Comparison of ENCODE assay signal across 28 cellular contexts in the genomic region with DNA sequence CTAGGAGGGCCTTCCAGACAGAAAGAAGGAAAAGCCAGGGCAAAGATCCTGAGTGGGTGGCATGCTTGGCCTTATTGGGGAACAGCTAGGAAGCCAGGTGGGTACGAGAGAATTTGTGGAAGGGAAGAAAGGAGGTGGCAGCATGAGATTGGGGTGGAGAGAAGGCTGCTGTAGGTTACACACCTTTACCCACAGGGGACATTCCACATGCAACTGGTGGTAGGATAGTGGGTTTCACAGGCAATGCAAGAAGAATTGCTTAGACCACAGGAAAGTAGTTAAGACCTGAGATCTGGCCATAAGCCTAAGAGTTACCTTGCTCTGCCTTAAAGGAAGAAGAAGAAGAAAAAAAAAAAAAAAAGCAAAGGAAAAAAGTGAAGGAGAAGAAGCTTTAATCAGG. TPM values are rescaled to one million over a fixed set of nuclear protein-coding genes. Genes with fewer than 3 reads are reported as not detected.
DNase-seq lines count a peak whose midpoint lies in the region; ATAC-seq and TF ChIP-seq lines count a peak whose summit lies in the region.
"Had no signal": no experiment of that assay in that cellular context is flagged by ENCODE, and none has a peak within 500 bp of the region (broad histone marks: within the 10 kb centered on the region; RNA-seq: fewer than 3 reads in every experiment).

No MANE protein-coding gene starts in this region.

- H3K9me3 Mint-ChIP-seq in T-helper 1 cell treated with Interleukin-12 subunit alpha and Interleukin-12 subunit beta and Interleukin-4 antibody, amounts not matched to agents 30 μg/mL and 1 μg/mL, for 36 hours = no peaks in the 10 kb centered on the region
- H3K9me3 Mint-ChIP-seq in H9 (no peaks in the 10 kb centered on the region), immature natural killer cell (no peaks in the 10 kb centered on the region)
- H3K9me3 Mint-ChIP-seq: neural progenitor cell had no signal

- H3K4me2 ChIP-seq in H9 (ENCODE audit: insufficient read depth, insufficient read length, low read length) = no peak overlapping the region
- no peak overlapping the region for H3K4me2 ChIP-seq in trophoblast cell (ENCODE audit: low read length)
- H3K4me2 ChIP-seq: neural progenitor cell had no signal

- H2AK5ac ChIP-seq in H9 (ENCODE audit: insufficient read length, low read length) (no peak overlapping the region), trophoblast cell (ENCODE audit: low read length) (no peak overlapping the region)

- H3K9me3 ChIP-seq in H9 (ENCODE audit: control insufficient read depth, low read depth, low read length) (no peaks in the 10 kb centered on the region), trophoblast cell (ENCODE audit: insufficient read depth, low read depth, low read length) (no peaks in the 10 kb centered on the region)
- H3K9me3 ChIP-seq: left lung, Peyer's patch, suprapubic skin had no signal

- H4K91ac ChIP-seq in H9 (ENCODE audit: insufficient read length, low read depth, low read length) (no peak overlapping the region), trophoblast cell (ENCODE audit: low read depth, low read length) (no peak overlapping the region)

- H3T11ph ChIP-seq in H9 (ENCODE audit: low read length) = no peak overlapping the region

- H3K27ac ChIP-seq in H9 (ENCODE audit: insufficient read length, low read depth, low read length) (no peak overlapping the region), trophoblast cell (ENCODE audit: low read depth, low read length) (no peak overlapping the region)
- H3K27ac ChIP-seq: 22Rv1, left lung, neural progenitor cell, Peyer's patch, suprapubic skin had no signal

- peaks cover 0 to 3% of the 10 kb centered on the region in 2 experiments for H3K36me3 ChIP-seq in trophoblast cell (ENCODE audit: control insufficient read depth in 1 of 2, insufficient read depth in 2 of 2, low read length in 2 of 2)
- H3K36me3 ChIP-seq: left lung, neural progenitor cell, Peyer's patch, suprapubic skin had no signal

- H3K23ac ChIP-seq in H9 (ENCODE audit: insufficient read length, low read depth, low read length) (no peak overlapping the region), trophoblast cell (ENCODE audit: low read length) (peak overlapping the region; percentile 13)

- H3K23me2 ChIP-seq in H9 (ENCODE audit: insufficient read length, low read depth, low read length, poor library complexity, severe bottlenecking) = no peaks in the 10 kb centered on the region

- no peak overlapping the region for H4K8ac ChIP-seq in H9 (replicated peaks; ENCODE audit: insufficient read length, low read depth, low read length)
- no peak overlapping the region for H4K8ac ChIP-seq in trophoblast cell (ENCODE audit: low read depth, low read length)

- H3K27me3 ChIP-seq in H9 (ENCODE audit: insufficient read depth, low read length) = no peaks in the 10 kb centered on the region
- no peaks in the 10 kb centered on the region for H3K27me3 ChIP-seq in trophoblast cell (ENCODE audit: insufficient read depth, low read length)
- H3K27me3 ChIP-seq: dorsolateral prefrontal cortex, left lung, neural progenitor cell, Peyer's patch, suprapubic skin had no signal

- H3K4me1 ChIP-seq in H9 (ENCODE audit: insufficient read depth, low read length) (peaks cover 8% of the 10 kb centered on the region; the same call in 1 of the 2 replicates), trophoblast cell (ENCODE audit: control insufficient read depth in 1 of 2, insufficient read depth in 2 of 2, low read length in 2 of 2) (peaks cover 5 to 7% of the 10 kb centered on the region in 2 experiments)

- peaks cover 15% of the 10 kb centered on the region for H3K36me3 Mint-ChIP-seq in T-helper 1 cell treated with Interleukin-12 subunit alpha and Interleukin-12 subunit beta and Interleukin-4 antibody, amounts not matched to agents 30 μg/mL and 1 μg/mL, for 36 hours (ENCODE audit: low read depth)
- H3K36me3 Mint-ChIP-seq in H9 (ENCODE audit: insufficient read depth in 1 of 3, low read depth in 3 of 3) (peaks cover 0 to 9% (median 0%) of the 10 kb centered on the region in 3 experiments; a peak in 4 of 7 replicates), immature natural killer cell (no peaks in the 10 kb centered on the region)

- H3K79me1 ChIP-seq in H9 (ENCODE audit: insufficient read depth, low read depth, low read length, poor library complexity, severe bottlenecking) (peaks cover 35% of the 10 kb centered on the region), trophoblast cell (ENCODE audit: low read length) (no peaks in the 10 kb centered on the region)

- H3K79me2 ChIP-seq in H9 (ENCODE audit: insufficient read depth, low read length) (peaks cover 38% of the 10 kb centered on the region; the same call in 1 of the 2 replicates), trophoblast cell (ENCODE audit: control insufficient read depth, insufficient read depth, low read length, poor library complexity) (peaks cover 5% of the 10 kb centered on the region)

- H3K27ac Mint-ChIP-seq in T-helper 1 cell treated with Interleukin-12 subunit alpha and Interleukin-12 subunit beta and Interleukin-4 antibody, amounts not matched to agents 30 μg/mL and 1 μg/mL, for 36 hours = no peak overlapping the region
- H3K27ac Mint-ChIP-seq in H9 = peak overlapping the region in 2 of 3 experiments; percentile 19 to 37; a peak in 2 of 7 replicates
- H3K27ac Mint-ChIP-seq in immature natural killer cell = peak overlapping the region; percentile 8 to 84 (median 68)
- H3K27ac Mint-ChIP-seq: neural progenitor cell had no signal

- no CpG with 5 or more reads among the region's 1 CpG for WGBS in H9 (ENCODE audit: extremely low coverage, insufficient read length, low lambda C conversion rate)
- no CpG with 5 or more reads among the region's 1 CpG for WGBS in trophoblast cell (ENCODE audit: extremely low coverage, insufficient coverage, insufficient read length)

- no peak overlapping the region for H3K14ac ChIP-seq in H9 (ENCODE audit: insufficient read depth, low read length)
- no peak overlapping the region for H3K14ac ChIP-seq in trophoblast cell (ENCODE audit: low read length)

- H2AFZ ChIP-seq in H9 (ENCODE audit: low read length) = no peak overlapping the region
- no peak overlapping the region for H2AFZ ChIP-seq in trophoblast cell (ENCODE audit: insufficient read depth, low read length, poor library complexity)
- H2AFZ ChIP-seq: neural progenitor cell had no signal

- DNase-seq in T-helper 1 cell (no peak), H9 (no peak), immature natural killer cell (peak in 1 of 3 donors; percentile 26), trophoblast cell (no peak), G401 (ENCODE audit: low spot score) (no peak)
- DNase-seq: activated CD4-positive, alpha-beta T cell treated with anti-CD3 and anti-CD28 coated beads, Interleukin-2, amount 50 U/mL, for 4 hours; activated CD4-positive, CD25-positive, alpha-beta regulatory T cell; activated CD8-positive, alpha-beta memory T cell treated with anti-CD3 and anti-CD28 coated beads, Interleukin-2, amount 50 U/mL, for 4 hours; activated effector memory CD4-positive, alpha-beta T cell treated with anti-CD3 and anti-CD28 coated beads, Interleukin-2, amount 50 U/mL, for 16 hours; cerebellar nuclear complex; DMS53; dorsolateral prefrontal cortex; hypothalamus; left lung; midbrain; NCI-H1105 treated with DMSO at 0.1 percent for 48 hours; NCI-H1930; NCI-H69; Peyer's patch; right cardiac atrium; stimulated activated CD4-positive, alpha-beta T cell treated with anti-CD3 and anti-CD28 coated beads, Interleukin-2, amount 100 ng/mL, for 48 hours; SW 1271 had no signal

- no peak overlapping the region for H2BK20ac ChIP-seq in H9 (ENCODE audit: low read depth, low read length, poor library complexity, severe bottlenecking)

- H3K4me3 Mint-ChIP-seq in T-helper 1 cell treated with Interleukin-12 subunit alpha and Interleukin-12 subunit beta and Interleukin-4 antibody, amounts not matched to agents 30 μg/mL and 1 μg/mL, for 36 hours = peak overlapping the region; percentile 26
- H3K4me3 Mint-ChIP-seq in H9 (no peak overlapping the region; a peak in 1 of 5 replicates), immature natural killer cell (peak overlapping the region; percentile 20 to 59 (median 27))
- H3K4me3 Mint-ChIP-seq: neural progenitor cell had no signal

- no peak for TF ChIP-seq CTCF in H9 (conservative IDR thresholded peaks at IDR 0.05)

- H3K4me1 Mint-ChIP-seq in T-helper 1 cell treated with Interleukin-12 subunit alpha and Interleukin-12 subunit beta and Interleukin-4 antibody, amounts not matched to agents 30 μg/mL and 1 μg/mL, for 36 hours (ENCODE audit: low read depth) = peaks cover 73% of the 10 kb centered on the region
- H3K4me1 Mint-ChIP-seq in H9 (peaks cover 36 to 43% of the 10 kb centered on the region in 2 experiments), immature natural killer cell (peaks cover 93 to 98% of the 10 kb centered on the region in 2 donors)

- H2BK120ac ChIP-seq in H9 (ENCODE audit: low read depth, low read length, poor library complexity, severe bottlenecking) (no peak overlapping the region), trophoblast cell (ENCODE audit: insufficient read depth, low read length, poor library complexity) (no peak overlapping the region)

- no peak overlapping the region for H4K5ac ChIP-seq in H9 (ENCODE audit: insufficient read length, low read depth, low read length)

- H2BK12ac ChIP-seq in H9 (ENCODE audit: insufficient read length, low read depth, low read length) (no peak overlapping the region), trophoblast cell (ENCODE audit: low read length) (no peak overlapping the region)

- in situ Hi-C loops in G401 (cut with HindIII; ENCODE audit: low sequenced_read_pairs) = no loop called here

- H3K4me3 ChIP-seq in trophoblast cell (ENCODE audit: low read depth, low read length) = no peak overlapping the region
- H3K4me3 ChIP-seq: dorsolateral prefrontal cortex, left lung, neural progenitor cell, Peyer's patch, suprapubic skin had no signal

- no peak overlapping the region for H2BK5ac ChIP-seq in H9 (ENCODE audit: insufficient read length, low read length)
- no peak overlapping the region for H2BK5ac ChIP-seq in trophoblast cell (ENCODE audit: low read depth, low read length, poor library complexity)

- H3K4ac ChIP-seq in H9 (ENCODE audit: low read depth, low read length) (no peak overlapping the region), trophoblast cell (ENCODE audit: low read depth, low read length) (peak overlapping the region; percentile 15)

- H3K18ac ChIP-seq in H9 (ENCODE audit: insufficient read length, low read depth, low read length) = no peak overlapping the region
- no peak overlapping the region for H3K18ac ChIP-seq in trophoblast cell (ENCODE audit: low read length)

- no peaks in the 10 kb centered on the region for H3K27me3 Mint-ChIP-seq in T-helper 1 cell treated with Interleukin-12 subunit alpha and Interleukin-12 subunit beta and Interleukin-4 antibody, amounts not matched to agents 30 μg/mL and 1 μg/mL, for 36 hours (ENCODE audit: low read depth)
- H3K27me3 Mint-ChIP-seq in H9 (ENCODE audit: low read depth) (no peaks in the 10 kb centered on the region; the same call in 1 of the 2 replicates), immature natural killer cell (ENCODE audit: low read depth in 3 of 3) (no peaks in the 10 kb centered on the region)

- no peak overlapping the region for H3K56ac ChIP-seq in H9 (ENCODE audit: insufficient read length, low read depth, low read length)

- no peak overlapping the region for H4K12ac ChIP-seq in trophoblast cell (ENCODE audit: low read depth, low read length)

- ATAC-seq in HG02870 (IDR thresholded peaks at IDR 0.05; ENCODE audit: unreplicated experiment) (no peak), GM21526 (IDR thresholded peaks at IDR 0.05; ENCODE audit: low FRiP score, unreplicated experiment) (no peak)
- ATAC-seq: left lung had no signal

- H3K9ac ChIP-seq in H9 (ENCODE audit: extremely low read depth, insufficient read length, low read length) = no peak overlapping the region
- no peak overlapping the region for H3K9ac ChIP-seq in trophoblast cell (ENCODE audit: low read length)
- H3K9ac ChIP-seq: neural progenitor cell had no signal

- no peaks in the 10 kb centered on the region for H4K20me1 ChIP-seq in H9 (ENCODE audit: control insufficient read depth, insufficient read depth, insufficient read length)

- no peak overlapping the region for H2BK15ac ChIP-seq in H9 (ENCODE audit: low read depth, low read length)

RNA-seq across cellular contexts. Expression of gene ANP32A, which starts 19.8 kb away (rescaled TPM):
- 318 and 322 TPM in 2 replicates for total RNA-seq in H9 (2021)
- polyA plus RNA-seq in immature natural killer cell = 100 to 1,000 TPM in 1 of 3 donors, 10 to 100 TPM in 2; 76.3 to 147 (median 85.2) TPM
- polyA plus RNA-seq in trophoblast cell (2013) = 247 and 258 TPM in 2 replicates
- total RNA-seq in G401 (2014; rRNA removed; shearing (Covaris generic)) = 35.3 and 124 TPM in 2 replicates

Comparison
In these comparisons a context has a peak if more than half of its experiments do, and no peak if none do; other contexts are left out.
1. H3K4me3 Mint-ChIP-seq: peak in T-helper 1 cell treated with Interleukin-12 subunit alpha and Interleukin-12 subunit beta and Interleukin-4 antibody, amounts not matched to agents 30 μg/mL and 1 μg/mL, for 36 hours (single experiment) and immature natural killer cell (5 of 5); none in H9 (0 of 2).